Comparison of ENCODE assay signal across 10 cellular contexts in the genomic region with DNA sequence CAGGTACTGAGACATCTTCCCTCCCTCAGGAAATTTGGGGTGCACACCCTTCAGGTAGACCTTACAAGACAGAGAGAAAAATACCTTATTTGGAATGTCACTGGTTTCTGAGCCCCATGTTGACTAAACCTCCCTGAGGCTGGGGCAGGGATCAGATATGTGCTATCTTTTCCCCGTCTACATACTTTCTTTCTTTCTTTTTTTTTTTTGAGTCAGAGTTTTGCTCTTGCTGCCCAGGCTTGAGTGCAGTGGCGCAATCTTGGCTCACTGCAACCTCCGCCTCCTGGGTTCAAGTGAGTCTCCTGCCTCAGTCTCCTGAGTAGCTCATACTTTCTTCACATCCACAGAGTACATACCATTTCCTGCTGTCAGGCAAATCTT. TPM values are rescaled to one million over a fixed set of nuclear protein-coding genes. Genes with fewer than 3 reads are reported as not detected.
DNase-seq lines count a peak whose midpoint lies in the region; ATAC-seq and TF ChIP-seq lines count a peak whose summit lies in the region.
"Had no signal": no experiment of that assay in that cellular context is flagged by ENCODE, and none has a peak within 500 bp of the region (broad histone marks: within the 10 kb centered on the region; RNA-seq: fewer than 3 reads in every experiment).

No MANE protein-coding gene starts in this region.

- H3K27me3 ChIP-seq in PC-3 (ENCODE audit: low read length) (no peaks in the 10 kb centered on the region), gastrocnemius medialis (no peaks in the 10 kb centered on the region)

- H3K27ac ChIP-seq in PC-3 (ENCODE audit: low read length) (no peak overlapping the region), gastrocnemius medialis (peak overlapping the region; percentile 98 to 100 (median 100))

- H3K79me2 ChIP-seq in PC-3 (ENCODE audit: low read length): peaks cover 13% of the 10 kb centered on the region

- peak overlapping the region; percentile 46 for H3K4me3 Mint-ChIP-seq in T-helper 1 cell treated with Interleukin-12 subunit alpha and Interleukin-12 subunit beta and Interleukin-4 antibody, amounts not matched to agents 30 μg/mL and 1 μg/mL, for 36 hours
- peak overlapping the region; percentile 86 for H3K4me3 Mint-ChIP-seq in endothelial cell (ENCODE audit: unreplicated experiment)

- POLR2A ChIA-PET in PC-3 (lab: Charles Lee; ENCODE audit: unreplicated experiment): no interaction called here

- in situ Hi-C loops in gastrocnemius medialis (cut with MboI; ENCODE audit: low sequenced_read_pairs in 4 of 4): no loop called here

- H3K4me3 ChIP-seq in PC-3 (ENCODE audit: low read length): no peak overlapping the region
- peak overlapping the region; percentile 89 to 99 (median 96) for H3K4me3 ChIP-seq in gastrocnemius medialis

- DNase-seq in T-helper 1 cell (no peak), PC-3 (no peak), endothelial cell (ENCODE audit: low spot score) (no peak), gastrocnemius medialis (peak in 1 of 2 donors; percentile 52), SW 1271 (lab: John Stamatoyannopoulos, UW) (no peak), mucosa of gallbladder (ENCODE audit: low spot score) (no peak)
- DNase-seq in central memory CD4-positive, alpha-beta T cell: no peak
- DNase-seq: 8988T; stimulated activated naive CD4-positive, alpha-beta T cell had no signal

- BruUV-seq in PC-3 (replicated peaks; lab: Mats Ljungman, UMichigan): no TSS peak

- H3K4me2 ChIP-seq in PC-3 (ENCODE audit: low read length): peak overlapping the region; percentile 93; the same call in 1 of the 2 replicates

- H3K4me1 ChIP-seq in PC-3 (ENCODE audit: insufficient read depth, low read length) (peaks cover 19% of the 10 kb centered on the region), gastrocnemius medialis (peaks cover 58 to 66% of the 10 kb centered on the region in 2 donors)

- intact Hi-C loops in PC-3 (cut with micrococcal nuclease): no loop called here
- intact Hi-C loops in gastrocnemius medialis (cut with DNase I; ENCODE audit: low total_unique reads): loop anchor here (2.0 to 5.0 kb wide), 2 partner anchors 309 to 832 kb away; partner anchors contain the start of genes ZBED6 and ZC3H11A

- H3K27ac Mint-ChIP-seq in T-helper 1 cell treated with Interleukin-12 subunit alpha and Interleukin-12 subunit beta and Interleukin-4 antibody, amounts not matched to agents 30 μg/mL and 1 μg/mL, for 36 hours: peak overlapping the region; percentile 36
- H3K27ac Mint-ChIP-seq in endothelial cell (ENCODE audit: unreplicated experiment): no peak overlapping the region

- no peaks in the 10 kb centered on the region for H4K20me1 ChIP-seq in PC-3 (ENCODE audit: low read length)

- H3K4me1 Mint-ChIP-seq in T-helper 1 cell treated with Interleukin-12 subunit alpha and Interleukin-12 subunit beta and Interleukin-4 antibody, amounts not matched to agents 30 μg/mL and 1 μg/mL, for 36 hours (ENCODE audit: low read depth): peaks cover 23% of the 10 kb centered on the region
- peaks cover 30% of the 10 kb centered on the region for H3K4me1 Mint-ChIP-seq in endothelial cell (ENCODE audit: unreplicated experiment)

- H3K9me3 Mint-ChIP-seq in T-helper 1 cell treated with Interleukin-12 subunit alpha and Interleukin-12 subunit beta and Interleukin-4 antibody, amounts not matched to agents 30 μg/mL and 1 μg/mL, for 36 hours: no peaks in the 10 kb centered on the region
- H3K9me3 Mint-ChIP-seq in endothelial cell (ENCODE audit: unreplicated experiment): no peaks in the 10 kb centered on the region

- H2AFZ ChIP-seq in PC-3 (ENCODE audit: low read length): no peak overlapping the region

- no peak for TF ChIP-seq CTCF in PC-3 (conservative IDR thresholded peaks at IDR 0.05; ENCODE audit: low read depth, low read length)
- TF ChIP-seq CTCF in endothelial cell (IDR thresholded peaks at IDR 0.05; ENCODE audit: unreplicated experiment): no peak
- no peak for TF ChIP-seq CTCF in gastrocnemius medialis (IDR thresholded peaks at IDR 0.05 in 4 of 5, conservative IDR thresholded peaks at IDR 0.05 in 1 of 5)

- TF ChIP-seq POLR2A in gastrocnemius medialis (IDR thresholded peaks at IDR 0.05): no peak

- H3K27me3 Mint-ChIP-seq in T-helper 1 cell treated with Interleukin-12 subunit alpha and Interleukin-12 subunit beta and Interleukin-4 antibody, amounts not matched to agents 30 μg/mL and 1 μg/mL, for 36 hours (ENCODE audit: low read depth): no peaks in the 10 kb centered on the region
- H3K27me3 Mint-ChIP-seq in endothelial cell (ENCODE audit: unreplicated experiment): peaks cover 5% of the 10 kb centered on the region

- H3K9ac ChIP-seq in PC-3 (ENCODE audit: low read length): no peak overlapping the region

- ATAC-seq in PC-3 (no peak), gastrocnemius medialis (no peak)

- CTCF ChIA-PET in PC-3 (lab: Charles Lee): no interaction called here

- H3F3A ChIP-seq in PC-3 (ENCODE audit: low read length, unreplicated experiment): no peaks in the 10 kb centered on the region

- H3K36me3 Mint-ChIP-seq in T-helper 1 cell treated with Interleukin-12 subunit alpha and Interleukin-12 subunit beta and Interleukin-4 antibody, amounts not matched to agents 30 μg/mL and 1 μg/mL, for 36 hours (ENCODE audit: low read depth): peaks cover 9% of the 10 kb centered on the region
- peaks cover 18% of the 10 kb centered on the region for H3K36me3 Mint-ChIP-seq in endothelial cell (ENCODE audit: low read depth, unreplicated experiment)

- peaks cover 22% of the 10 kb centered on the region; the same call in 1 of the 2 replicates for H3K36me3 ChIP-seq in PC-3 (ENCODE audit: low read depth, low read length)
- peaks cover 0 to 29% of the 10 kb centered on the region in 2 donors for H3K36me3 ChIP-seq in gastrocnemius medialis

- H3K9me3 ChIP-seq in PC-3 (ENCODE audit: low read length) (no peaks in the 10 kb centered on the region), gastrocnemius medialis (no peaks in the 10 kb centered on the region)

- H3K9me2 ChIP-seq in PC-3 (replicated peaks; ENCODE audit: low read length): no peaks in the 10 kb centered on the region

RNA-seq across cellular contexts. Expression of gene CYB5R1, which starts 1.6 kb away (rescaled TPM):
- total RNA-seq in PC-3 (2014; rRNA removed): 58.7 and 66.2 TPM in 2 replicates
- 56.5 TPM for total RNA-seq in endothelial cell (ENCODE audit: unreplicated experiment)
- total RNA-seq in gastrocnemius medialis: 100 to 1,000 TPM; 349 to 677 (median 419) TPM
- 78.3 TPM for total RNA-seq in mucosa of gallbladder

RNA-seq across cellular contexts. Expression of gene ADIPOR1, which starts 7.3 kb away (rescaled TPM):
- total RNA-seq in PC-3 (2014; rRNA removed): 137 and 150 TPM in 2 replicates
- total RNA-seq in endothelial cell (ENCODE audit: unreplicated experiment): 52.9 TPM
- total RNA-seq in gastrocnemius medialis: 100 to 1,000 TPM; 103 to 133 (median 119) TPM
- 80.4 TPM for total RNA-seq in mucosa of gallbladder

RNA-seq across cellular contexts. Expression of gene KLHL12, which starts 38.4 kb away (rescaled TPM):
- 25.2 and 26.7 TPM in 2 replicates for total RNA-seq in PC-3 (2014; rRNA removed)
- 31.5 TPM for total RNA-seq in endothelial cell (ENCODE audit: unreplicated experiment)
- total RNA-seq in gastrocnemius medialis: 10 to 100 TPM; 12.1 to 24.0 (median 12.6) TPM
- total RNA-seq in mucosa of gallbladder: 26.8 TPM

RNA-seq across cellular contexts. Expression of gene TMEM183A, which starts 41.7 kb away (rescaled TPM):
- total RNA-seq in PC-3 (2014; rRNA removed) (119 and 122 TPM in 2 replicates), endothelial cell (ENCODE audit: unreplicated experiment) (65.5 TPM), gastrocnemius medialis (10 to 100 TPM; 28.7 to 41.4 (median 30.6) TPM), mucosa of gallbladder (46.3 TPM)
